Comparison of ENCODE assay signal across 4 cellular contexts in genomic region chr10:7891634-7892033, GRCh38.
TF ChIP-seq lines count a peak whose summit lies in the region.

No MANE protein-coding gene starts in this region.

TF ChIP-seq in HEK293, 187 proteins besides CTCF, POLR2A, EP300 and RAD21 (continues in another document):
- no peak for TF ChIP-seq ZNF19 (tag by site-specific recombination; IDR thresholded peaks at IDR 0.05; ENCODE audit: low read depth)
- TF ChIP-seq ZNF561 (tag by site-specific recombination; IDR thresholded peaks at IDR 0.05; ENCODE audit: borderline replicate concordance), result no peak
- TF ChIP-seq ZBTB10 (tag by site-specific recombination; IDR thresholded peaks at IDR 0.05), result no peak
- no peak for TF ChIP-seq ZNF341 (tag by site-specific recombination; IDR thresholded peaks at IDR 0.05; ENCODE audit: low read depth)
- no peak for TF ChIP-seq ZNF658 (tag by site-specific recombination; IDR thresholded peaks at IDR 0.05)
- no peak for TF ChIP-seq SETDB1 (IDR thresholded peaks at IDR 0.05; ENCODE audit: insufficient read length, low read length)
- TF ChIP-seq ZNF2 (tag by site-specific recombination; IDR thresholded peaks at IDR 0.05), result no peak
- no peak for TF ChIP-seq ZNF266 (tag by site-specific recombination; IDR thresholded peaks at IDR 0.05; ENCODE audit: low read depth)
- TF ChIP-seq OVOL3 (tag by site-specific recombination; IDR thresholded peaks at IDR 0.05), result 0 out of 2 replicates have a peak, but pooled peaks have one; percentile 56
- peak; percentile 38; the same call in 1 of the 2 replicates for TF ChIP-seq ZNF843 (tag by site-specific recombination; IDR thresholded peaks at IDR 0.05)
- TF ChIP-seq HOXC10 (CRISPR knock-in tag; IDR thresholded peaks at IDR 0.05), result no peak
- TF ChIP-seq ZBTB17 (tag by site-specific recombination; IDR thresholded peaks at IDR 0.05), result peak; percentile 61
- TF ChIP-seq ZXDB (tag by site-specific recombination; IDR thresholded peaks at IDR 0.05), result peak; percentile 46

TF ChIP-seq in SK-N-SH, 30 proteins besides CTCF, POLR2A, EP300 and RAD21:
- TF ChIP-seq ZBTB33 (IDR thresholded peaks at IDR 0.05; ENCODE audit: borderline replicate concordance, low read depth) (no peak), TCF12 (IDR thresholded peaks at IDR 0.05) (no peak), SIN3A (IDR thresholded peaks at IDR 0.05; ENCODE audit: borderline replicate concordance, low read depth, low read length) (no peak), USF1 (IDR thresholded peaks at IDR 0.05; ENCODE audit: borderline replicate concordance, low read depth) (no peak), USF2 (IDR thresholded peaks at IDR 0.05; ENCODE audit: borderline replicate concordance, low read depth, low read length) (no peak), JUND (IDR thresholded peaks at IDR 0.05) (no peak)
TF ChIP-seq in SK-N-SH: peak in this region for 0.

TF ChIP-seq in endothelial cell of umbilical vein, 7 proteins besides CTCF, POLR2A, EP300 and RAD21:
- TF ChIP-seq GATA2 (IDR thresholded peaks at IDR 0.05; ENCODE audit: insufficient read depth, insufficient read length, low read depth, low read length), result no peak
- TF ChIP-seq EZH2 (IDR thresholded peaks at IDR 0.05; ENCODE audit: borderline replicate concordance, low read depth, low read length, severe bottlenecking), result no peak
- TF ChIP-seq POLR2AphosphoS5 (IDR thresholded peaks at IDR 0.05; ENCODE audit: insufficient read depth, low read depth, low read length), result no peak
- no peak for TF ChIP-seq FOS (IDR thresholded peaks at IDR 0.05; ENCODE audit: borderline replicate concordance, insufficient read depth, low read length)
- TF ChIP-seq MYC (IDR thresholded peaks at IDR 0.05; ENCODE audit: low read depth, low read length), result no peak
- no peak for TF ChIP-seq JUN (IDR thresholded peaks at IDR 0.05; ENCODE audit: borderline replicate concordance, insufficient read depth, insufficient read length, low read depth)
- no peak for TF ChIP-seq MAX (IDR thresholded peaks at IDR 0.05; ENCODE audit: insufficient read depth, insufficient read length)

TF ChIP-seq in GM12891, 5 proteins besides CTCF, POLR2A, EP300 and RAD21:
- TF ChIP-seq TAF1 (IDR thresholded peaks at IDR 0.05; ENCODE audit: low read depth, low read length) (no peak), SPI1 (IDR thresholded peaks at IDR 0.05; ENCODE audit: low read depth, low read length) (no peak), POLR2AphosphoS5 (IDR thresholded peaks at IDR 0.05; ENCODE audit: low read depth, low read length) (no peak), PAX5 (IDR thresholded peaks at IDR 0.05; ENCODE audit: insufficient read depth, low read length, severe bottlenecking) (no peak), POU2F2 (IDR thresholded peaks at IDR 0.05; ENCODE audit: low read depth, low read length) (no peak)
